In genomic region chr14:28142400-28143015, GRCh38 we compare ENCODE assay signal across 11 cellular contexts.
DNase-seq lines count a peak whose midpoint lies in the region; ATAC-seq and TF ChIP-seq lines count a peak whose summit lies in the region.
"Had no signal": no experiment of that assay in that cellular context is flagged by ENCODE, and none has a peak within 500 bp of the region (broad histone marks: within the 10 kb centered on the region; RNA-seq: fewer than 3 reads in every experiment).

No MANE protein-coding gene starts in this region.

- H4K8ac ChIP-seq in mesendoderm (ENCODE audit: low read depth, low read length), result no peak overlapping the region

- H3K18ac ChIP-seq in mesendoderm (ENCODE audit: low read length), result no peak overlapping the region

- H2BK5ac ChIP-seq in mesendoderm (ENCODE audit: low read length), result no peak overlapping the region

- H3K56ac ChIP-seq in mesendoderm (ENCODE audit: low read length), result no peak overlapping the region

- no peak overlapping the region for H3K27ac Mint-ChIP-seq in activated CD8-positive, alpha-beta memory T cell treated with anti-CD3 and anti-CD28 coated beads, Interleukin-2, amount 10 ng/mL, durations not matched to agents 7 days and 5 days
- H3K27ac Mint-ChIP-seq: IgD-negative memory B cell had no signal

- H3K79me1 ChIP-seq in mesendoderm (ENCODE audit: low read length), result no peaks in the 10 kb centered on the region

- no peaks in the 10 kb centered on the region for H3K36me3 Mint-ChIP-seq in activated CD8-positive, alpha-beta memory T cell treated with anti-CD3 and anti-CD28 coated beads, Interleukin-2, amount 10 ng/mL, durations not matched to agents 7 days and 5 days
- H3K36me3 Mint-ChIP-seq: IgD-negative memory B cell had no signal

- H3K27ac ChIP-seq in VCaP (no peak overlapping the region), mesendoderm (ENCODE audit: low read depth, low read length) (no peak overlapping the region)
- H3K27ac ChIP-seq: coronary artery, left lung had no signal

- no peaks in the 10 kb centered on the region for H3K4me1 ChIP-seq in mesendoderm (ENCODE audit: control insufficient read depth, low read depth, low read length)
- H3K4me1 ChIP-seq: left lung had no signal

- peaks cover 11% of the 10 kb centered on the region for H3K9me3 Mint-ChIP-seq in activated CD8-positive, alpha-beta memory T cell treated with anti-CD3 and anti-CD28 coated beads, Interleukin-2, amount 10 ng/mL, durations not matched to agents 7 days and 5 days (ENCODE audit: low read depth)
- H3K9me3 Mint-ChIP-seq: IgD-negative memory B cell had no signal

- WGBS in mesendoderm (ENCODE audit: extremely low coverage, insufficient coverage, low lambda C conversion rate), result no CpG with 5 or more reads among the region's 3 CpGs

- H3K4me1 Mint-ChIP-seq in activated CD8-positive, alpha-beta memory T cell treated with anti-CD3 and anti-CD28 coated beads, Interleukin-2, amount 10 ng/mL, durations not matched to agents 7 days and 5 days, result no peaks in the 10 kb centered on the region
- H3K4me1 Mint-ChIP-seq: IgD-negative memory B cell had no signal

- no peak overlapping the region for H3K4ac ChIP-seq in mesendoderm (ENCODE audit: low read depth, low read length)

- peak; percentile 29; the same call in 1 of the 2 replicates for TF ChIP-seq CTCF in VCaP (conservative IDR thresholded peaks at IDR 0.05)

- no peak overlapping the region for H3K23ac ChIP-seq in mesendoderm (ENCODE audit: low read length)

- ATAC-seq in activated CD8-positive, alpha-beta memory T cell treated with anti-CD3 and anti-CD28 coated beads, Interleukin-2, amount 10 ng/mL, durations not matched to agents 7 days and 5 days, result no peak
- ATAC-seq in esophagus mucosa, result no peak
- ATAC-seq: left lung had no signal

- H3K27me3 Mint-ChIP-seq in activated CD8-positive, alpha-beta memory T cell treated with anti-CD3 and anti-CD28 coated beads, Interleukin-2, amount 10 ng/mL, durations not matched to agents 7 days and 5 days, result no peaks in the 10 kb centered on the region
- H3K27me3 Mint-ChIP-seq: IgD-negative memory B cell had no signal

- no peak overlapping the region for H4K5ac ChIP-seq in mesendoderm (ENCODE audit: low read length)

- H2AK5ac ChIP-seq in mesendoderm (ENCODE audit: low read length), result no peak overlapping the region

- H2BK120ac ChIP-seq in mesendoderm (ENCODE audit: low read depth, low read length), result no peak overlapping the region

- H3K9ac ChIP-seq in mesendoderm (ENCODE audit: low read length), result no peak overlapping the region

- no peak overlapping the region for H3K4me2 ChIP-seq in mesendoderm (ENCODE audit: low read length)

- H3K4me3 ChIP-seq in mesendoderm (ENCODE audit: low read length), result no peak overlapping the region
- H3K4me3 ChIP-seq: coronary artery, left lung had no signal

- CTCF ChIA-PET in activated CD8-positive, alpha-beta memory T cell treated with anti-CD3 and anti-CD28 coated beads, Interleukin-2, amount 10 ng/mL, durations not matched to agents 7 days and 5 days (lab: Charles Lee), result no interaction called here

- H3K79me2 ChIP-seq in mesendoderm (ENCODE audit: control insufficient read depth, insufficient read depth, low read length), result no peaks in the 10 kb centered on the region

- H3K36me3 ChIP-seq in mesendoderm (ENCODE audit: control insufficient read depth, insufficient read depth, low read length), result no peaks in the 10 kb centered on the region
- H3K36me3 ChIP-seq: left lung had no signal

- H2BK15ac ChIP-seq in mesendoderm (replicated peaks; ENCODE audit: low read depth), result no peak overlapping the region

- H3K4me3 Mint-ChIP-seq in activated CD8-positive, alpha-beta memory T cell treated with anti-CD3 and anti-CD28 coated beads, Interleukin-2, amount 10 ng/mL, durations not matched to agents 7 days and 5 days, result no peak overlapping the region
- H3K4me3 Mint-ChIP-seq: IgD-negative memory B cell had no signal

- DNase-seq in H4 (ENCODE audit: low spot score) (peak; percentile 16), NCI-H1436 treated with DMSO at 0.1 percent for 48 hours (lab: John Stamatoyannopoulos, UW) (peak; percentile 11), mesendoderm (peak; percentile 22), NCI-H2171 (lab: John Stamatoyannopoulos, UW) (no peak)
- no peak for DNase-seq in activated CD8-positive, alpha-beta memory T cell treated with anti-CD3 and anti-CD28 coated beads, Interleukin-2, amount 10 ng/mL, durations not matched to agents 7 days and 5 days
- DNase-seq in stimulated activated CD4-positive, alpha-beta T cell treated with anti-CD3 and anti-CD28 coated beads, Interleukin-1b, Interleukin-23, amount 100 ng/mL, for 48 hours, result no peak
- DNase-seq: left lung had no signal

- no peaks in the 10 kb centered on the region for H3K27me3 ChIP-seq in mesendoderm (ENCODE audit: insufficient read depth, low read length, poor library complexity)
- H3K27me3 ChIP-seq: left lung had no signal

Comparison
In these comparisons a context has a peak if more than half of its experiments do, and no peak if none do; other contexts are left out.
1. DNase-seq: peak in H4 (single experiment), NCI-H1436 treated with DMSO at 0.1 percent for 48 hours (single experiment) and mesendoderm (single experiment); none in NCI-H2171 (single experiment), activated CD8-positive, alpha-beta memory T cell treated with anti-CD3 and anti-CD28 coated beads, Interleukin-2, amount 10 ng/mL, durations not matched to agents 7 days and 5 days (single experiment) and stimulated activated CD4-positive, alpha-beta T cell treated with anti-CD3 and anti-CD28 coated beads, Interleukin-1b, Interleukin-23, amount 100 ng/mL, for 48 hours (single experiment).